In the genomic region with DNA sequence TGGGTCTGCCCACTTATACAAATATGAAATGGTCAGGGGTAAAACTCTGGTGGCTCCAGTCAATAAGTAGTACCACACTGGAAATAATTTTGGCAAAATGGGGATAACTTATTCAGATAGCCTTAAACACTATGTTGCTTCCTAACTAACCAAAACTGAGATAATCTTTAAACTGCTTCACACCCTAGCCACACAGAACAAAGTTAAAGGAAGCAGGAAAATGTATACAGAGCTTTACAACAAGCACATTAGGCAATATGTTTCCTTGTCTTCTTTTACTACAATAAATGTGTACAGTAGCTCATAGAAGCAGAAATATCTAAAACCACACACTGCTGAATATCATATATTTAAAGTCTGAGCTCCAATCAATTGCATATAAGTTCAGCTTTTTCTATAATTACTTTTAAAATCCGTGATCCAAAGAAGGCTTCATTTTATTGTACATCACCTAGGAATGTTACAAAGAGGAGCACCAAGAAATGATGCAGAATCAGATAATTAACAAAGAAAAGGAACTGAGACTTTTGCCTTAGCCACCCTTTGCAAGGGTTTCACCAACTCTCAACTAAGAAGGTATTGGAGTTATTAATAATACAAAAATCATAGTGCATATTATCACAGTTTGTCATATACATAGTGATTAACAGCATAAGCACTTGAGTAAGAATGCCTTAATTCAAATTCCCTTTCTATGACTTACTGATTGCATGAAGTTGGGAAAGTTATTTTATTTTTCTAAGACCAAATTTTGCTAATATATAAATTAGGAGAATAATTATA, we compare ENCODE assay signal across 10 cellular contexts.
"Had no signal": no experiment of that assay in that cellular context is flagged by ENCODE, and none has a peak within 500 bp of the region (broad histone marks: within the 10 kb centered on the region; RNA-seq: fewer than 3 reads in every experiment).

No MANE protein-coding gene starts in this region.

- FAIRE-seq: pancreas had no signal

- DNase-seq: activated CD4-positive, alpha-beta memory T cell treated with anti-CD3 and anti-CD28 coated beads, Interleukin-2, amount 10 ng/mL, durations not matched to agents 7 days and 5 days; activated CD4-positive, alpha-beta T cell treated with anti-CD3 and anti-CD28 coated beads for 36 hours; activated gamma-delta T cell treated with Interleukin-2 at 50 U/mL for 16 hours; activated T-cell treated with anti-CD3 and anti-CD28 coated beads, Interleukin-2, amount 50 U/mL, for 72 hours; foreskin melanocyte; pancreas; T1000; thyroid gland had no signal

- H3K4me1 Mint-ChIP-seq: activated CD4-positive, alpha-beta memory T cell treated with anti-CD3 and anti-CD28 coated beads, Interleukin-2, amount 10 ng/mL, durations not matched to agents 7 days and 5 days; activated CD4-positive, alpha-beta T cell treated with anti-CD3 and anti-CD28 coated beads for 36 hours had no signal

- H3K27ac ChIP-seq: ascending aorta, pancreas, thyroid gland, vagina had no signal

- H3K4me3 ChIP-seq: ascending aorta, pancreas, thyroid gland, vagina had no signal

- H3K27ac Mint-ChIP-seq: activated CD4-positive, alpha-beta memory T cell treated with anti-CD3 and anti-CD28 coated beads, Interleukin-2, amount 10 ng/mL, durations not matched to agents 7 days and 5 days; activated CD4-positive, alpha-beta T cell treated with anti-CD3 and anti-CD28 coated beads for 36 hours; activated T-cell treated with anti-CD3 and anti-CD28 coated beads, Interleukin-2, amount 50 U/mL, for 72 hours had no signal

- H3K9me3 Mint-ChIP-seq: activated CD4-positive, alpha-beta memory T cell treated with anti-CD3 and anti-CD28 coated beads, Interleukin-2, amount 10 ng/mL, durations not matched to agents 7 days and 5 days; activated T-cell treated with anti-CD3 and anti-CD28 coated beads, Interleukin-2, amount 50 U/mL, for 72 hours had no signal

- H3K9me3 ChIP-seq: ascending aorta, pancreas, thyroid gland, vagina had no signal

- ATAC-seq: activated CD4-positive, alpha-beta T cell treated with anti-CD3 and anti-CD28 coated beads for 36 hours; activated T-cell treated with anti-CD3 and anti-CD28 coated beads, Interleukin-2, amount 50 U/mL, for 72 hours; pancreas had no signal

- H3K27me3 ChIP-seq: ascending aorta, pancreas, thyroid gland, vagina had no signal

- H3K4me1 ChIP-seq: ascending aorta, vagina had no signal

- H3K36me3 ChIP-seq: ascending aorta, pancreas, thyroid gland, vagina had no signal

- H3K4me3 Mint-ChIP-seq: activated CD4-positive, alpha-beta memory T cell treated with anti-CD3 and anti-CD28 coated beads, Interleukin-2, amount 10 ng/mL, durations not matched to agents 7 days and 5 days; activated CD4-positive, alpha-beta T cell treated with anti-CD3 and anti-CD28 coated beads for 36 hours; activated T-cell treated with anti-CD3 and anti-CD28 coated beads, Interleukin-2, amount 50 U/mL, for 72 hours had no signal
